9 cellular contexts compared by ENCODE assay signal in the genomic region with DNA sequence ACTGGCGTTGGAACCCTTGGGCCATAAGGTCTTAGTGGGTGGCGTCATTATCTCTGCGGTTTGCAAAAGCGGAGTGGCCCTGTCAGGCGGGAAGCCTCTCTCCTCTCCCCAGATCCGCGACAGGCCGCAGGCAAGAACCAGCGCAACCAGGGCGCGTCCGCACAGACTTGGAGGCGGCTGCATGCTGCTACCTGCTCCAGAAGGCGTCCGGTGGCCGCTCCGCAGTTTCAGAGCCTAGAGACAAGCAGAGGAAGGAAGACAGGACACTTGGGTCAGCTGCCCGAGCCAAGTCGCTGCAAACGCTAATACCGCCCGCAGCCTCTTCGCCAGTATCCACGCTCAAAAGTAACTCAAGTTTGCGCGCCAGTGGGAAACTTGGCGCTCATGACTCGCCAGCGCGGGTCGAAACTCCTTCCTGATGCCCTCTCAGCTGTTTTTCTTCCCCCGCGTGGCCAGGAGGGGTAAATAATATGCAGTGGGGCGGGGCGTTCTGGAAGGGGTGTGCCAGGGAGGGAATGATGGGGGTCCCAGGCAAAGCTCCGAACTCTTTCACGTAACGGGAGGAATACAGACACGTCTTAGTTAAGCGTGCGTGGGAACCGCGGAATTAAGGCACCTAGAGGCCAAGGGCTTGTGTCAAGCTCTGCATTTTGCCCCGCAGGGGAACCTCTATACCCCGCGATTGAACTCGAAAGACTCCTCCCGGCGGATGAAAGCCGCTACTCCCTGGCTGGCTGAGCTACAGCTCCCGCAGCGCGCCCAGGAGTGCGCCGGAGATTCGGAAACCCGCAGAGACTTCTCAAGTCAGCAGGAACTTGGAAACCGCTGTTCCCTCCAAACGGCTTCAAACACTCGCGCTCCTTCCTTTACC. TPM values are rescaled to one million over a fixed set of nuclear protein-coding genes. Genes with fewer than 3 reads are reported as not detected.
DNase-seq lines count a peak whose midpoint lies in the region; ATAC-seq lines count a peak whose summit lies in the region.
"Had no signal": no experiment of that assay in that cellular context is flagged by ENCODE, and none has a peak within 500 bp of the region (broad histone marks: within the 10 kb centered on the region; RNA-seq: fewer than 3 reads in every experiment).

EDNRB (minus strand) TSS at position 441 of the 871 bp plus-strand sequence; CDS start at position 183, 258 bp downstream.

- H3K4me3 ChIP-seq in neuronal stem cell (ENCODE audit: low read length in 2 of 2): peak within 1 kb of the TSS; percentile 48 to 85

- H2BK5ac ChIP-seq in neuronal stem cell (ENCODE audit: low read length): no peak within 1 kb of the TSS

- peak; percentile 50 for ATAC-seq in GM18907 (IDR thresholded peaks at IDR 0.05; ENCODE audit: unreplicated experiment)
- no peak for ATAC-seq in HG03457 (IDR thresholded peaks at IDR 0.05; ENCODE audit: unreplicated experiment)

- in situ Hi-C loops in ACHN (cut with HindIII; ENCODE audit: low pct_ligation_motif_present, low pct_unique_long_range_greater_than_20kb, low sequenced_read_pairs): no loop called here

- H3K14ac ChIP-seq in neuronal stem cell (ENCODE audit: low read length): no peak within 1 kb of the TSS

- H3K23ac ChIP-seq in neuronal stem cell (ENCODE audit: low read depth, low read length, poor library complexity): peak within 1 kb of the TSS; percentile 57

- peak; percentile 12 for DNase-seq in ACHN
- peak; percentile 11 for DNase-seq in activated CD4-positive, alpha-beta memory T cell treated with anti-CD3 and anti-CD28 coated beads for 36 hours
- no peak for DNase-seq in glomerular endothelial cell (ENCODE audit: extremely low read depth, low read depth, low spot score)
- DNase-seq in neuronal stem cell (ENCODE audit: low spot score): peak; percentile 26
- no peak for DNase-seq in NCI-H510A treated with DMSO at 0.1 percent for 48 hours (lab: John Stamatoyannopoulos, UW)
- no peak for DNase-seq in NCI-H1048 (lab: John Stamatoyannopoulos, UW)

- H3K36me3 ChIP-seq in neuronal stem cell (replicated peaks in 1 of 2; ENCODE audit: control insufficient read depth in 2 of 2, insufficient read depth in 2 of 2, low read length in 2 of 2): no peaks in the 10 kb centered on the region

- no peak within 1 kb of the TSS for H4K91ac ChIP-seq in neuronal stem cell (ENCODE audit: low read depth, low read length, poor library complexity)

- intact Hi-C loops in activated CD4-positive, alpha-beta memory T cell treated with anti-CD3 and anti-CD28 coated beads for 36 hours (cut with micrococcal nuclease): no loop called here

- H3K27ac ChIP-seq in neuronal stem cell (replicated peaks; ENCODE audit: low read length): no peak within 1 kb of the TSS

- CTCF ChIA-PET in activated CD4-positive, alpha-beta memory T cell treated with anti-CD3 and anti-CD28 coated beads for 36 hours (lab: Charles Lee): no interaction called here

- H3K4me3 Mint-ChIP-seq in activated CD4-positive, alpha-beta memory T cell treated with anti-CD3 and anti-CD28 coated beads for 36 hours: peak within 1 kb of the TSS; percentile 7
- H3K4me3 Mint-ChIP-seq: dendritic cell treated with granulocyte-macrophage colony-stimulating factor and Interleukin-4, amounts not matched to agents 40 ng/mL and 50 ng/mL, for 4 days had no signal

- H3K27ac Mint-ChIP-seq in activated CD4-positive, alpha-beta memory T cell treated with anti-CD3 and anti-CD28 coated beads for 36 hours: no peak within 1 kb of the TSS
- H3K27ac Mint-ChIP-seq: dendritic cell treated with granulocyte-macrophage colony-stimulating factor and Interleukin-4, amounts not matched to agents 40 ng/mL and 50 ng/mL, for 4 days had no signal

- peak within 1 kb of the TSS; percentile 85 for H2AFZ ChIP-seq in neuronal stem cell (ENCODE audit: low read length)

- H2BK120ac ChIP-seq in neuronal stem cell (ENCODE audit: low read depth, low read length): no peak within 1 kb of the TSS

- H3K9me3 ChIP-seq in neuronal stem cell (replicated peaks in 1 of 2; ENCODE audit: control insufficient read depth in 2 of 2, insufficient read depth in 1 of 2, low read depth in 1 of 2, low read length in 2 of 2): peaks cover 0 to 4% of the 10 kb centered on the region in 2 donors

- H3K18ac ChIP-seq in neuronal stem cell (ENCODE audit: low read length): peak within 1 kb of the TSS; percentile 12

- peaks cover 2 to 4% of the 10 kb centered on the region in 2 donors for H3K4me1 ChIP-seq in neuronal stem cell (ENCODE audit: control insufficient read depth in 2 of 2, insufficient read depth in 1 of 2, low read depth in 1 of 2, low read length in 2 of 2)

- no CpG with 5 or more reads among the region's 61 CpGs for WGBS in neuronal stem cell (ENCODE audit: extremely low coverage in 2 of 2, insufficient read length in 2 of 2, insufficient replicate concordance in 1 of 2), 2 donors

- H3K9me3 Mint-ChIP-seq in activated CD4-positive, alpha-beta memory T cell treated with anti-CD3 and anti-CD28 coated beads for 36 hours: no peaks in the 10 kb centered on the region
- H3K9me3 Mint-ChIP-seq: dendritic cell treated with granulocyte-macrophage colony-stimulating factor and Interleukin-4, amounts not matched to agents 40 ng/mL and 50 ng/mL, for 4 days had no signal

- peak within 1 kb of the TSS; percentile 67 for H4K8ac ChIP-seq in neuronal stem cell (ENCODE audit: low read depth, low read length)

- H3K79me1 ChIP-seq in neuronal stem cell (ENCODE audit: low read depth, low read length): no peaks in the 10 kb centered on the region

- POLR2A ChIA-PET in activated CD4-positive, alpha-beta memory T cell treated with anti-CD3 and anti-CD28 coated beads for 36 hours (lab: Charles Lee): no interaction called here

- no peak within 1 kb of the TSS for H2BK12ac ChIP-seq in neuronal stem cell (ENCODE audit: low read length)

- H3K4ac ChIP-seq in neuronal stem cell (ENCODE audit: low read length): no peak within 1 kb of the TSS

- no peaks in the 10 kb centered on the region for H3K4me1 Mint-ChIP-seq in activated CD4-positive, alpha-beta memory T cell treated with anti-CD3 and anti-CD28 coated beads for 36 hours (ENCODE audit: low read depth)

- peaks cover 0 to 8% (median 2%) of the 10 kb centered on the region in 3 experiments for H3K27me3 ChIP-seq in neuronal stem cell (ENCODE audit: control insufficient read depth in 3 of 3, insufficient read depth in 3 of 3, low read depth in 1 of 3, low read length in 3 of 3)

- no peaks in the 10 kb centered on the region for H3K36me3 Mint-ChIP-seq in activated CD4-positive, alpha-beta memory T cell treated with anti-CD3 and anti-CD28 coated beads for 36 hours

- H3K9ac ChIP-seq in neuronal stem cell (ENCODE audit: low read depth, low read length, poor library complexity): peak within 1 kb of the TSS; percentile 68

- peak within 1 kb of the TSS; percentile 92 for H3K4me2 ChIP-seq in neuronal stem cell (ENCODE audit: insufficient read depth, low read length, poor library complexity, severe bottlenecking)

- peaks cover 18% of the 10 kb centered on the region for H3K27me3 Mint-ChIP-seq in activated CD4-positive, alpha-beta memory T cell treated with anti-CD3 and anti-CD28 coated beads for 36 hours

- H2AK5ac ChIP-seq in neuronal stem cell (ENCODE audit: low read depth, low read length): no peak within 1 kb of the TSS

- H2BK15ac ChIP-seq in neuronal stem cell (ENCODE audit: low read length): peak within 1 kb of the TSS; percentile 13

RNA-seq across cellular contexts. Expression of gene EDNRB, which starts in this region (rescaled TPM):
- not detected for total RNA-seq in activated CD4-positive, alpha-beta memory T cell treated with anti-CD3 and anti-CD28 coated beads for 36 hours
- total RNA-seq in glomerular endothelial cell: 18.8 and 25.6 TPM in 2 replicates
- polyA plus RNA-seq in neuronal stem cell (2013, experiment 1 of 2): 2.1 TPM
- 2.3 TPM for polyA plus RNA-seq in neuronal stem cell (2013, experiment 2 of 2)

Comparison
In these comparisons a context has a peak if more than half of its experiments do, and no peak if none do; other contexts are left out.
1. RNA of gene EDNRB (total RNA-seq): 18.8 to 25.6 TPM in glomerular endothelial cell; not detected in activated CD4-positive, alpha-beta memory T cell treated with anti-CD3 and anti-CD28 coated beads for 36 hours; every median in the first group is over 10 times any median in the second.
2. Peak in DNase-seq in activated CD4-positive, alpha-beta memory T cell treated with anti-CD3 and anti-CD28 coated beads for 36 hours; RNA of the gene not detected or under 1 TPM.
3. DNase-seq: peak in ACHN (single experiment) and neuronal stem cell (single experiment); none in glomerular endothelial cell (single experiment), NCI-H510A treated with DMSO at 0.1 percent for 48 hours (single experiment) and NCI-H1048 (single experiment).